ENCODE assay signal across 11 cellular contexts in genomic region chr5:124888050-124888506, GRCh38.
A peak's percentile ranks its signal among the peaks of the same experiment; 100 is the strongest.
DNase-seq lines count a peak whose midpoint lies in the region; ATAC-seq and TF ChIP-seq lines count a peak whose summit lies in the region.
"Had no signal": no experiment of that assay in that cellular context is flagged by ENCODE, and none has a peak within 500 bp of the region (broad histone marks: within the 10 kb centered on the region; RNA-seq: fewer than 3 reads in every experiment).

No MANE protein-coding gene starts in this region.

- in situ Hi-C loops in Panc1 (cut with HindIII; ENCODE audit: low pct_unique_long_range_greater_than_20kb, low sequenced_read_pairs) = no loop called here

- H3K9ac ChIP-seq in iPS-20b (ENCODE audit: low read depth, low read length) (no peak overlapping the region), skeletal muscle tissue (ENCODE audit: low read depth in 1 of 3, low read length in 3 of 3) (peak overlapping the region; percentile 1 to 63 (median 46))

- BruUV-seq in Panc1 (replicated peaks; lab: Mats Ljungman, UMichigan) = no TSS peak

- H3K4me3 ChIP-seq in Panc1 (ENCODE audit: low read depth in 2 of 2, low read length in 2 of 2) (peak overlapping the region in 1 of 2 experiments; percentile 4; a peak in 1 of 4 replicates), iPS-20b (ENCODE audit: low read length) (peak overlapping the region; percentile 20; the same call in 1 of the 2 replicates), skeletal muscle tissue (ENCODE audit: low read length in 3 of 3) (peak overlapping the region in 2 of 3 donors; percentile 29 to 38)
- no peak overlapping the region for H3K4me3 ChIP-seq in effector memory CD4-positive, alpha-beta T cell (ENCODE audit: insufficient read depth, low read depth, low read length, poor library complexity, severe bottlenecking)
- H3K4me3 ChIP-seq: esophagus muscularis mucosa had no signal

- H3K4me1 ChIP-seq in Panc1 (ENCODE audit: control insufficient read depth, insufficient read depth, low read length) (peaks cover 19% of the 10 kb centered on the region), iPS-20b (ENCODE audit: insufficient read depth, low read length) (peaks cover 31% of the 10 kb centered on the region; the same call in 1 of the 2 replicates), skeletal muscle tissue (ENCODE audit: control insufficient read depth in 3 of 3, insufficient read depth in 3 of 3, low read length in 3 of 3) (peaks cover 4 to 9% (median 8%) of the 10 kb centered on the region in 3 donors)
- H3K4me1 ChIP-seq in effector memory CD4-positive, alpha-beta T cell (ENCODE audit: control insufficient read depth, insufficient read depth, low read length, poor library complexity, severe bottlenecking) = no peaks in the 10 kb centered on the region

- peak; percentile 31 for TF ChIP-seq CTCF in Panc1 (IDR thresholded peaks at IDR 0.05)

- peak; percentile 83 for ATAC-seq in Panc1
- ATAC-seq in HG03139 (IDR thresholded peaks at IDR 0.05; ENCODE audit: unreplicated experiment) = no peak
- no peak for ATAC-seq in GM18511 (IDR thresholded peaks at IDR 0.05; ENCODE audit: unreplicated experiment)

- H3K9me3 ChIP-seq in Panc1 (ENCODE audit: control insufficient read depth, insufficient read depth, low read depth, low read length) = no peaks in the 10 kb centered on the region
- peaks cover 16% of the 10 kb centered on the region for H3K9me3 ChIP-seq in iPS-20b (ENCODE audit: insufficient read depth, low read depth, low read length)
- H3K9me3 ChIP-seq in skeletal muscle tissue (ENCODE audit: control insufficient read depth in 3 of 3, low read length in 3 of 3) = no peaks in the 10 kb centered on the region
- H3K9me3 ChIP-seq in effector memory CD4-positive, alpha-beta T cell (ENCODE audit: control insufficient read depth, low read length) = no peaks in the 10 kb centered on the region
- H3K9me3 ChIP-seq: esophagus muscularis mucosa had no signal

- CTCF ChIA-PET in Panc1 (lab: Charles Lee) = interaction anchor here (0.6 kb wide), 1 partner anchor 876 kb away, joined by 3 read pairs; no protein-coding TSS in a partner anchor

- H3K27ac ChIP-seq in Panc1 (ENCODE audit: low read length) (peak overlapping the region; percentile 65), iPS-20b (ENCODE audit: low read length) (no peak overlapping the region), skeletal muscle tissue (ENCODE audit: low read depth, low read length) (peak overlapping the region; percentile 1)
- no peak overlapping the region for H3K27ac ChIP-seq in effector memory CD4-positive, alpha-beta T cell (ENCODE audit: insufficient read depth, low read length, poor library complexity, severe bottlenecking)
- H3K27ac ChIP-seq: esophagus muscularis mucosa had no signal

- intact Hi-C loops in Panc1 (cut with micrococcal nuclease; ENCODE audit: unreplicated experiment) = no loop called here

- POLR2A ChIA-PET in Panc1 (lab: Charles Lee) = interaction anchor here (1.1 kb wide), 1 partner anchor 140 kb away, joined by 7 read pairs; no protein-coding TSS in a partner anchor

- DNase-seq in NCI-H2107 treated with DMSO at 0.1 percent for 48 hours (lab: John Stamatoyannopoulos, UW; ENCODE audit: unreplicated experiment) (peak; percentile 28), NCI-H2107 (lab: John Stamatoyannopoulos, UW) (no peak), Panc1 (ENCODE audit: low read depth, low spot score) (no peak)
- no peak for DNase-seq in effector memory CD4-positive, alpha-beta T cell
- DNase-seq: activated naive CD4-positive, alpha-beta T cell; naive B cell had no signal

- H3K36me3 ChIP-seq in Panc1 (ENCODE audit: control insufficient read depth, insufficient read depth, low read length) (no peaks in the 10 kb centered on the region), iPS-20b (ENCODE audit: insufficient read depth, low read depth, low read length) (no peaks in the 10 kb centered on the region), skeletal muscle tissue (ENCODE audit: control insufficient read depth in 3 of 3, insufficient read depth in 3 of 3, low read length in 3 of 3) (no peaks in the 10 kb centered on the region)
- H3K36me3 ChIP-seq in effector memory CD4-positive, alpha-beta T cell (ENCODE audit: control insufficient read depth, insufficient read depth, low read length) = no peaks in the 10 kb centered on the region
- H3K36me3 ChIP-seq: esophagus muscularis mucosa had no signal

- H3K27me3 ChIP-seq in Panc1 (ENCODE audit: control insufficient read depth, insufficient read depth, low read length) = no peaks in the 10 kb centered on the region
- H3K27me3 ChIP-seq in iPS-20b (ENCODE audit: insufficient read depth, low read length) = no peaks in the 10 kb centered on the region
- H3K27me3 ChIP-seq in skeletal muscle tissue (ENCODE audit: control insufficient read depth in 3 of 3, insufficient read depth in 3 of 3, low read length in 3 of 3) = no peaks in the 10 kb centered on the region
- no peaks in the 10 kb centered on the region for H3K27me3 ChIP-seq in effector memory CD4-positive, alpha-beta T cell (replicated peaks; ENCODE audit: control insufficient read depth, insufficient read depth, low read length, poor library complexity, severe bottlenecking)
- H3K27me3 ChIP-seq: esophagus muscularis mucosa had no signal

Comparison
In these comparisons a context has a peak if more than half of its experiments do, and no peak if none do; other contexts are left out.
1. H3K27ac ChIP-seq: peak in Panc1 (single experiment) and skeletal muscle tissue (single experiment); none in iPS-20b (single experiment) and effector memory CD4-positive, alpha-beta T cell (single experiment).